17 cellular contexts compared by ENCODE assay signal in the genomic region with DNA sequence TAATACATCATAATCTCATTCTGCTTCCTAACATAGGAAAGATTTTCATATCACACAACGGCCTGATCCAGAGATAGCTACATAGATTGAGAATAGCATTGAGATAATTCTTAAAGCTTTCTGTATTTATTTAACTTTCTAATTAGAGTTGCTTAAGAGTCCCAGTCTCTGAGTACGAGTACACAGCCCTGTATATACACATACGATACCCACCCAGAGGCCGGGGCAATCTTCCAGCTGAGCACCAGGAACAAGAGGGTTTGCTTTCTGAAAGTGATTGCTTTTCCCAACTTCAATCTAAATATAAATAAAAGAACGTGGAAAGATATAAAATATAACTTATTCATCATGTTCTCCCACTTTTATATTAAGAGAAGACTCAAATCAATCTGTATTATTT.
"Had no signal": no experiment of that assay in that cellular context is flagged by ENCODE, and none has a peak within 500 bp of the region (broad histone marks: within the 10 kb centered on the region; RNA-seq: fewer than 3 reads in every experiment).

No MANE protein-coding gene starts in this region.

- H3K4me3 Mint-ChIP-seq: activated CD8-positive, alpha-beta T cell treated with anti-CD3 and anti-CD28 coated beads, Interleukin-2, amount 10 ng/mL, durations not matched to agents 7 days and 5 days; central memory CD8-positive, alpha-beta T cell; natural killer cell treated with Interleukin-12 subunit alpha and Interleukin-12 subunit beta and Interleukin-15 and Interleukin-18, amount 100 ng/mL, for 72 hours had no signal

- H3K36me3 Mint-ChIP-seq: activated naive CD4-positive, alpha-beta T cell treated with anti-CD3 and anti-CD28 coated beads, Interleukin-2, amount 50 U/mL, for 72 hours had no signal

- ATAC-seq: activated CD8-positive, alpha-beta T cell treated with anti-CD3 and anti-CD28 coated beads, Interleukin-2, amount 10 ng/mL, durations not matched to agents 7 days and 5 days; activated naive CD4-positive, alpha-beta T cell treated with anti-CD3 and anti-CD28 coated beads, Interleukin-2, amount 50 U/mL, for 72 hours; natural killer cell treated with Interleukin-12 subunit alpha and Interleukin-12 subunit beta and Interleukin-15 and Interleukin-18, amount 100 ng/mL, for 72 hours had no signal

- H3K4me1 ChIP-seq: adrenal gland, colonic mucosa, spleen had no signal

- DNase-seq: activated CD4-positive, alpha-beta T cell treated with anti-CD3 and anti-CD28 coated beads for 1 hour; activated CD4-positive, alpha-beta T cell treated with anti-CD3 and anti-CD28 coated beads, Interleukin-2, amount 50 U/mL, for 1 hour; activated CD8-positive, alpha-beta T cell treated with anti-CD3 and anti-CD28 coated beads, Interleukin-2, amount 10 ng/mL, durations not matched to agents 7 days and 5 days; colonic mucosa; midbrain; spleen; stimulated activated CD4-positive, alpha-beta T cell treated with anti-CD3 and anti-CD28 coated beads, Interleukin-4, amount 100 ng/mL, for 1 hour; stimulated activated naive CD4-positive, alpha-beta T cell treated with Interleukin-2 at 50 U/mL for 16 hours; T-helper 9 cell had no signal

- H3K36me3 ChIP-seq: adrenal gland, ascending aorta, colonic mucosa, esophagus muscularis mucosa, heart left ventricle, spleen, tibial artery had no signal

- H3K27me3 ChIP-seq: adrenal gland, ascending aorta, colonic mucosa, esophagus muscularis mucosa, heart left ventricle, spleen, tibial artery had no signal

- H3K27ac Mint-ChIP-seq: activated CD8-positive, alpha-beta T cell treated with anti-CD3 and anti-CD28 coated beads, Interleukin-2, amount 10 ng/mL, durations not matched to agents 7 days and 5 days; activated naive CD4-positive, alpha-beta T cell treated with anti-CD3 and anti-CD28 coated beads, Interleukin-2, amount 50 U/mL, for 72 hours; natural killer cell treated with Interleukin-12 subunit alpha and Interleukin-12 subunit beta and Interleukin-15 and Interleukin-18, amount 100 ng/mL, for 72 hours had no signal

- H3K4me3 ChIP-seq: adrenal gland, ascending aorta, colonic mucosa, esophagus muscularis mucosa, heart left ventricle, spleen, tibial artery had no signal

- H3K27ac ChIP-seq: adrenal gland, ascending aorta, colonic mucosa, spleen had no signal

- H3K9me3 ChIP-seq: adrenal gland, ascending aorta, colonic mucosa, tibial artery had no signal

- H3K4me1 Mint-ChIP-seq: central memory CD8-positive, alpha-beta T cell had no signal

- H3K27me3 Mint-ChIP-seq: central memory CD8-positive, alpha-beta T cell; natural killer cell treated with Interleukin-12 subunit alpha and Interleukin-12 subunit beta and Interleukin-15 and Interleukin-18, amount 100 ng/mL, for 72 hours had no signal
